ENCODE assay signal across 1 cellular context in the genomic region with DNA sequence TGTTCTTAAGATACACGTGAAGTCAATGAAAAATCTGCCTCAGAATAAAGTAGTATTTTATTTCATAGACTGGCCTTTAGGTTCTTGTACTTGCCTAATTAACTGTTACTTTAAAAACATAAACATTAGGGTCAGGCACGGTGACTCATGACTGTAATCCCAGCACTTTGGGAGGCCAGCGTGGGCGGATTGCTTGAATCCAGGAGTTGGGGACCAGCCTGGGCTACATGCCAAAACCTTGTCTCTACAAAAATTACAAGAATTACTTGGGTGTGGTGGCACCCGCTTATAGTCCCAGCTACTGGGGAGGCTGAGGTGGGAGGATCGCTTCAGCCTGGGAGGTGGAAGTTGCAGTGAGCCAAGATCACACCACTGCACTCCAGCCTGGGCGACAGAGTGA.
TF ChIP-seq lines count a peak whose summit lies in the region.

No MANE protein-coding gene starts in this region.

TF ChIP-seq in HepG2, 621 proteins besides CTCF, POLR2A, EP300 and RAD21 (continued from another document):
- TF ChIP-seq, protein P1, sequence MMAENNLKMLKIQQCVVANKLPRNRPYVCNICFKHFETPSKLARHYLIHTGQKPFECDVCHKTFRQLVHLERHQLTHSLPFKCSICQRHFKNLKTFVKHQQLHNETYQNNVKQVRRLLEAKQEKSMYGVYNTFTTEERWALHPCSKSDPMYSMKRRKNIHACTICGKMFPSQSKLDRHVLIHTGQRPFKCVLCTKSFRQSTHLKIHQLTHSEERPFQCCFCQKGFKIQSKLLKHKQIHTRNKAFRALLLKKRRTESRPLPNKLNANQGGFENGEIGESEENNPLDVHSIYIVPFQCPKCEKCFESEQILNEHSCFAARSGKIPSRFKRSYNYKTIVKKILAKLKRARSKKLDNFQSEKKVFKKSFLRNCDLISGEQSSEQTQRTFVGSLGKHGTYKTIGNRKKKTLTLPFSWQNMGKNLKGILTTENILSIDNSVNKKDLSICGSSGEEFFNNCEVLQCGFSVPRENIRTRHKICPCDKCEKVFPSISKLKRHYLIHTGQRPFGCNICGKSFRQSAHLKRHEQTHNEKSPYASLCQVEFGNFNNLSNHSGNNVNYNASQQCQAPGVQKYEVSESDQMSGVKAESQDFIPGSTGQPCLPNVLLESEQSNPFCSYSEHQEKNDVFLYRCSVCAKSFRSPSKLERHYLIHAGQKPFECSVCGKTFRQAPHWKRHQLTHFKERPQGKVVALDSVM (CRISPR knock-in tag; IDR thresholded peaks at IDR 0.05), result peak; percentile 24; the same call in 1 of the 2 replicates
- peak; percentile 83 for TF ChIP-seq FOSL2 (CRISPR knock-in tag; IDR thresholded peaks at IDR 0.05)
